ENCODE assay signal across 8 cellular contexts in the genomic region with DNA sequence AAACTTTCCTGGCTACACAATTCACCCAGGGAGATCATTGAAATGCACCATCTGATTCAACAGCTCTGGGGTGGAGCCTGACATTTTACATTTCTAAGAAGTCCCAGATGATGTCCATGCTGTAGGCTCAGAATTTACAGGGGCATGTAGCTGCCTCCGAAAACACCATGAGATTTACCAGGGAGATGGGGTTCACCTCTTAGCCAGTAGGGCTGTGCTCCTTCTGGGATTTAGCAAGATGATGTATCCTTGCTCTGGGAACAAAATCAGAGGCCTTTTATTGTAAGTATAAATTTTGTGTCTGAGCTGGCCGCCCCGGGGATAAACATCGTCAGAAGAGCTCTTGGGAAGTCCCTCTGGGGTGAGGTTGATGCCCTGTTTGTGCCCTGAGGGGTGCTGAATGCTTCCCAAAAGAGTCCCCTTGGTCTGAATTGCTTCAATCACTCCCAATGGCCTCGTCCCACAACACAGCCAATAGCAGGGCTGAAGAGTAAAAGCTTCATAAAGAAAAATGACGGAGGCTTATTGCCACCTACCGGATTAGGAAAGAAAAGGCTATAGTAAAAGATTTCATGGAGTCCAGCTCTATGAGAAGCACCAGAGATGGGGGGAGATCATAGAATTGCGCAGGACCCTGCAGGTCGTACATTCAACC. TPM values are rescaled to one million over a fixed set of nuclear protein-coding genes. Genes with fewer than 3 reads are reported as not detected.
DNase-seq lines count a peak whose midpoint lies in the region; ATAC-seq and TF ChIP-seq lines count a peak whose summit lies in the region.

No MANE protein-coding gene starts in this region.

- H3K27me3 Mint-ChIP-seq in GM23338 (ENCODE audit: insufficient read depth, low read depth, poor library complexity) = peaks cover 2% of the 10 kb centered on the region
- peaks cover 4% of the 10 kb centered on the region for H3K27me3 Mint-ChIP-seq in activated CD8-positive, alpha-beta memory T cell treated with anti-CD3 and anti-CD28 coated beads, Interleukin-2, amount 10 ng/mL, durations not matched to agents 7 days and 5 days

- H3K27ac ChIP-seq in GM23338 (ENCODE audit: low read depth) (no peak overlapping the region), psoas muscle (no peak overlapping the region)

- peak; percentile 48 for DNase-seq in AG08396 (ENCODE audit: low spot score)
- peak; percentile 74 for DNase-seq in GM23338 (ENCODE audit: low spot score)
- DNase-seq in NCI-H526 (lab: John Stamatoyannopoulos, UW) = peak; percentile 50 to 73
- DNase-seq in dermis blood vessel endothelial cell = peak; percentile 42
- no peak for DNase-seq in psoas muscle
- DNase-seq in NCI-H1105 treated with DMSO at 0.1 percent for 48 hours (lab: John Stamatoyannopoulos, UW) = no peak
- DNase-seq in activated CD8-positive, alpha-beta memory T cell treated with anti-CD3 and anti-CD28 coated beads, Interleukin-2, amount 10 ng/mL, durations not matched to agents 7 days and 5 days = no peak
- DNase-seq in activated CD8-positive, alpha-beta memory T cell treated with anti-CD3 and anti-CD28 coated beads, Interleukin-2, amount 50 U/mL, for 4 hours = no peak

- H3F3A ChIP-seq in GM23338 (replicated peaks; ENCODE audit: low read depth) = no peaks in the 10 kb centered on the region

- H3K9me3 ChIP-seq in psoas muscle = no peaks in the 10 kb centered on the region

- H3K4me1 ChIP-seq in GM23338 (ENCODE audit: insufficient read depth) (no peaks in the 10 kb centered on the region; the same call in 1 of the 2 replicates), psoas muscle (no peaks in the 10 kb centered on the region)

- ATAC-seq in GM23338 (peak; percentile 82), psoas muscle (no peak)
- ATAC-seq in activated CD8-positive, alpha-beta memory T cell treated with anti-CD3 and anti-CD28 coated beads, Interleukin-2, amount 10 ng/mL, durations not matched to agents 7 days and 5 days = no peak

- intact Hi-C loops in psoas muscle (cut with DNase I) = no loop called here

- CTCF ChIA-PET in activated CD8-positive, alpha-beta memory T cell treated with anti-CD3 and anti-CD28 coated beads, Interleukin-2, amount 10 ng/mL, durations not matched to agents 7 days and 5 days (lab: Charles Lee) = interaction anchor here (0.7 to 1.1 kb wide), 2 partner anchors 33 to 141 kb away, joined by 3 to 4 read pairs; partner anchors contain the start of gene API5

- H3K4me3 Mint-ChIP-seq in GM23338 = no peak overlapping the region
- H3K4me3 Mint-ChIP-seq in activated CD8-positive, alpha-beta memory T cell treated with anti-CD3 and anti-CD28 coated beads, Interleukin-2, amount 10 ng/mL, durations not matched to agents 7 days and 5 days = no peak overlapping the region

- H4K20me1 ChIP-seq in GM23338 (replicated peaks; ENCODE audit: insufficient read depth) = no peaks in the 10 kb centered on the region

- TF ChIP-seq CTCF in GM23338 (conservative IDR thresholded peaks at IDR 0.05; ENCODE audit: low read depth in 2 of 2) (peak; percentile 50 to 58), psoas muscle (IDR thresholded peaks at IDR 0.05) (peak; percentile 14)

- 36 to 40% (median 40%) methylated on average over 9 of the region's 9 CpGs for WGBS in psoas muscle, 3 donors

- no peaks in the 10 kb centered on the region for H3K9me2 ChIP-seq in GM23338 (ENCODE audit: insufficient read depth)

- H3K4me2 ChIP-seq in GM23338 = no peak overlapping the region

- no peak overlapping the region for H3K27ac Mint-ChIP-seq in GM23338
- no peak overlapping the region for H3K27ac Mint-ChIP-seq in activated CD8-positive, alpha-beta memory T cell treated with anti-CD3 and anti-CD28 coated beads, Interleukin-2, amount 10 ng/mL, durations not matched to agents 7 days and 5 days

- no peak overlapping the region for H3K4me3 ChIP-seq in GM23338
- no peak overlapping the region for H3K4me3 ChIP-seq in psoas muscle

- peak overlapping the region; percentile 64; the same call in 1 of the 2 replicates for H2AFZ ChIP-seq in GM23338

- H3K27me3 ChIP-seq in GM23338 (ENCODE audit: insufficient read depth) = no peaks in the 10 kb centered on the region
- H3K27me3 ChIP-seq in psoas muscle (ENCODE audit: insufficient read depth in 3 of 3, low read length in 2 of 3) = peaks cover 0 to 13% (median 0%) of the 10 kb centered on the region in 3 donors

- H3K9me3 Mint-ChIP-seq in GM23338 = peaks cover 63% of the 10 kb centered on the region
- H3K9me3 Mint-ChIP-seq in activated CD8-positive, alpha-beta memory T cell treated with anti-CD3 and anti-CD28 coated beads, Interleukin-2, amount 10 ng/mL, durations not matched to agents 7 days and 5 days (ENCODE audit: low read depth) = no peaks in the 10 kb centered on the region

- H3K36me3 ChIP-seq in GM23338 (ENCODE audit: insufficient read depth) (no peaks in the 10 kb centered on the region; the same call in 1 of the 2 replicates), psoas muscle (ENCODE audit: insufficient read depth in 1 of 2, low read depth in 1 of 2) (no peaks in the 10 kb centered on the region)

- no peaks in the 10 kb centered on the region for H3K79me2 ChIP-seq in GM23338 (replicated peaks; ENCODE audit: insufficient read depth)

- H3K36me3 Mint-ChIP-seq in GM23338 (ENCODE audit: low read depth) = peaks cover 10% of the 10 kb centered on the region; the same call in 1 of the 3 replicates
- no peaks in the 10 kb centered on the region for H3K36me3 Mint-ChIP-seq in activated CD8-positive, alpha-beta memory T cell treated with anti-CD3 and anti-CD28 coated beads, Interleukin-2, amount 10 ng/mL, durations not matched to agents 7 days and 5 days

- no peaks in the 10 kb centered on the region for H3K4me1 Mint-ChIP-seq in GM23338
- no peaks in the 10 kb centered on the region for H3K4me1 Mint-ChIP-seq in activated CD8-positive, alpha-beta memory T cell treated with anti-CD3 and anti-CD28 coated beads, Interleukin-2, amount 10 ng/mL, durations not matched to agents 7 days and 5 days

TF ChIP-seq in GM23338, 12 proteins besides CTCF, POLR2A, EP300 and RAD21 (continues in another document):
- no peak for TF ChIP-seq REST (IDR thresholded peaks at IDR 0.05; ENCODE audit: unreplicated experiment)
- no peak for TF ChIP-seq EZH2phosphoT487 (IDR thresholded peaks at IDR 0.05; ENCODE audit: unreplicated experiment)
- no peak for TF ChIP-seq ZNF331 (CRISPR knock-in tag; IDR thresholded peaks at IDR 0.05; ENCODE audit: low read depth)
- TF ChIP-seq STAT1 (IDR thresholded peaks at IDR 0.05; ENCODE audit: unreplicated experiment) = no peak
- no peak for TF ChIP-seq CREB1 (CRISPR knock-in tag; IDR thresholded peaks at IDR 0.05; ENCODE audit: low read depth)
- no peak for TF ChIP-seq JUNB (IDR thresholded peaks at IDR 0.05; ENCODE audit: unreplicated experiment)
- no peak for TF ChIP-seq ZNF114 (CRISPR knock-in tag; IDR thresholded peaks at IDR 0.05)
- no peak for TF ChIP-seq POLR2AphosphoS5 (IDR thresholded peaks at IDR 0.05; ENCODE audit: low read depth)
- TF ChIP-seq EZH2 (IDR thresholded peaks at IDR 0.05; ENCODE audit: low read depth, unreplicated experiment) = no peak

RNA-seq across cellular contexts. Expression of gene API5, which starts 33.4 kb away (rescaled TPM):
- total RNA-seq in GM23338 (2014; rRNA removed; shearing (Covaris generic)) = 130 and 144 TPM in 2 replicates
- 27.3 and 36.1 TPM in 2 replicates for polyA plus RNA-seq in GM23338 (2016; fragmentation: Nextera tagmentation; extraction: Ambion mirVana)
- 86.8 and 118 TPM in 2 replicates for total RNA-seq in dermis blood vessel endothelial cell
- 10 to 100 TPM; 38.3 to 70.1 (median 52.9) TPM for total RNA-seq in psoas muscle
- polyA plus RNA-seq in psoas muscle = 10 to 100 TPM; 27.9 to 99.6 (median 41.9) TPM
- total RNA-seq in activated CD8-positive, alpha-beta memory T cell treated with anti-CD3 and anti-CD28 coated beads, Interleukin-2, amount 10 ng/mL, durations not matched to agents 7 days and 5 days = 100 to 1,000 TPM in 1 of 2 experiments, 10 to 100 TPM in 1; 99.5 to 134 TPM

Comparison
In these comparisons a context has a peak if more than half of its experiments do, and no peak if none do; other contexts are left out.
1. DNase-seq: peak in AG08396 (single experiment), GM23338 (single experiment), NCI-H526 (2 of 2) and dermis blood vessel endothelial cell (single experiment); none in psoas muscle (0 of 2), NCI-H1105 treated with DMSO at 0.1 percent for 48 hours (single experiment), activated CD8-positive, alpha-beta memory T cell treated with anti-CD3 and anti-CD28 coated beads, Interleukin-2, amount 10 ng/mL, durations not matched to agents 7 days and 5 days (single experiment) and activated CD8-positive, alpha-beta memory T cell treated with anti-CD3 and anti-CD28 coated beads, Interleukin-2, amount 50 U/mL, for 4 hours (single experiment).